8 cellular contexts compared by ENCODE assay signal in genomic region chr20:50153153-50153499, GRCh38. TPM values are rescaled to one million over a fixed set of nuclear protein-coding genes. Genes with fewer than 3 reads are reported as not detected.
DNase-seq lines count a peak whose midpoint lies in the region; TF ChIP-seq lines count a peak whose summit lies in the region.

No MANE protein-coding gene starts in this region.

- no peaks in the 10 kb centered on the region for H3K27me3 Mint-ChIP-seq in dendritic cell treated with granulocyte-macrophage colony-stimulating factor and Interleukin-4, amounts not matched to agents 40 ng/mL and 50 ng/mL, for 4 days
- peaks cover 12% of the 10 kb centered on the region for H3K27me3 Mint-ChIP-seq in nephron progenitor cell (ENCODE audit: low read depth, poor library complexity)

- peak overlapping the region; percentile 100 for H3K4me3 ChIP-seq in MG63

- DNase-seq in DMS 273 (lab: John Stamatoyannopoulos, UW; ENCODE audit: unreplicated experiment) (peak; percentile 51), DMS 273 treated with DMSO at 0.1 percent for 48 hours (lab: John Stamatoyannopoulos, UW) (no peak), MG63 (no peak), nephron progenitor cell (no peak), SHP77 treated with DMSO at 0.1 percent for 48 hours (lab: John Stamatoyannopoulos, UW) (no peak), NCI-H187 (lab: John Stamatoyannopoulos, UW) (no peak)
- DNase-seq in stimulated activated CD4-positive, alpha-beta T cell treated with anti-CD3 and anti-CD28 coated beads, Interleukin-4, amount 100 ng/mL, for 4 hours = no peak

- H3K27ac Mint-ChIP-seq in dendritic cell treated with granulocyte-macrophage colony-stimulating factor and Interleukin-4, amounts not matched to agents 40 ng/mL and 50 ng/mL, for 4 days = peak overlapping the region; percentile 97
- H3K27ac Mint-ChIP-seq in nephron progenitor cell = no peak overlapping the region

- peaks cover 49% of the 10 kb centered on the region for H3K36me3 Mint-ChIP-seq in dendritic cell treated with granulocyte-macrophage colony-stimulating factor and Interleukin-4, amounts not matched to agents 40 ng/mL and 50 ng/mL, for 4 days (ENCODE audit: low read depth)
- H3K36me3 Mint-ChIP-seq in nephron progenitor cell (ENCODE audit: low read depth) = peaks cover 4% of the 10 kb centered on the region

- H3K36me3 ChIP-seq in MG63 = peaks cover 49% of the 10 kb centered on the region

- no peaks in the 10 kb centered on the region for H3K9me3 ChIP-seq in MG63

- H3K27me3 ChIP-seq in MG63 = no peaks in the 10 kb centered on the region

- TF ChIP-seq CTCF in nephron progenitor cell (IDR thresholded peaks at IDR 0.05) = no peak

- peaks cover 56% of the 10 kb centered on the region for H3K4me1 Mint-ChIP-seq in dendritic cell treated with granulocyte-macrophage colony-stimulating factor and Interleukin-4, amounts not matched to agents 40 ng/mL and 50 ng/mL, for 4 days (ENCODE audit: low read depth)
- peaks cover 41% of the 10 kb centered on the region for H3K4me1 Mint-ChIP-seq in nephron progenitor cell

- H3K4me3 Mint-ChIP-seq in dendritic cell treated with granulocyte-macrophage colony-stimulating factor and Interleukin-4, amounts not matched to agents 40 ng/mL and 50 ng/mL, for 4 days = peak overlapping the region; percentile 85
- peak overlapping the region; percentile 91 for H3K4me3 Mint-ChIP-seq in nephron progenitor cell

- intact Hi-C loops in dendritic cell treated with granulocyte-macrophage colony-stimulating factor and Interleukin-4, amounts not matched to agents 40 ng/mL and 50 ng/mL, for 4 days (cut with micrococcal nuclease) = loop anchor here (2.0 to 5.0 kb wide), 2 partner anchors 14 to 41 kb away; partner anchors contain the start of gene UBE2V1

- H3K9me3 Mint-ChIP-seq in dendritic cell treated with granulocyte-macrophage colony-stimulating factor and Interleukin-4, amounts not matched to agents 40 ng/mL and 50 ng/mL, for 4 days = no peaks in the 10 kb centered on the region
- no peaks in the 10 kb centered on the region for H3K9me3 Mint-ChIP-seq in nephron progenitor cell

RNA-seq across cellular contexts. Expression of gene PEDS1, which starts 0.4 kb away (rescaled TPM):
- total RNA-seq in MG63 (2014; rRNA removed; shearing (Covaris generic); ENCODE audit: low replicate concordance) = 18.2 and 31.6 TPM in 2 replicates

RNA-seq across cellular contexts. Expression of gene CEBPB, which starts 37.5 kb away (rescaled TPM):
- total RNA-seq in MG63 (2014; rRNA removed; shearing (Covaris generic); ENCODE audit: low replicate concordance) = 22.5 and 46.5 TPM in 2 replicates

RNA-seq across cellular contexts. Expression of gene UBE2V1, which starts 40.2 kb away (rescaled TPM):
- 23.3 and 29.6 TPM in 2 replicates for total RNA-seq in MG63 (2014; rRNA removed; shearing (Covaris generic); ENCODE audit: low replicate concordance)
